8 cellular contexts compared by ENCODE assay signal in the genomic region with DNA sequence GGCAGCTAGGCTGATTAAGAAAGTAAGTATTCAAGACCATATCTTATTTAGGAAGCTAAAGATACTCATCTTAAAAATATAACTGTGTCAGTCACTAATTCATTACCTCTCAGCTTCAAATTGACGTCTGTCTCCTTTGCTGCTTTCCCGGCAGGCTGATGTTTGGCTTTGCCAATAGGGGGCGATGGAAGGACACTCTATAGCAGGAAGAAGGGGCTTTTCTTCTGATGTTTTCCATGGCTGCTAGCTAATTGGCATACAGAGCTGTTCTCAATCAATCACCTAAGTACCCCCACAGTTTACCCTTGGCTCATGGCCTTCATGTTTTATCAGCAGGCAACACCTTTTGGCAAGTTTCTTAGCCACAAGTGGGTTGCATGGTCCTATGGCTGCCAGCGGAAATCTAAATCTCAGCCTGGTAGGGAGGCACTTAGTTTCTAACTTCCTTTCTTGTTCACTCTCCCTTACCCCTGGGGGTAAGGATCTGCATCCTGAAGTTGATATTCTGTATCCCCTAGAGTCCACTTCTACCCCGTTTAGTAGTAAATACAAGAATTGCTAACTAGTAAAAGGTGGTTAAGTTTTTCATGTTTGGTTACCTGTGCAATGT. TPM values are rescaled to one million over a fixed set of nuclear protein-coding genes. Genes with fewer than 3 reads are reported as not detected.
DNase-seq lines count a peak whose midpoint lies in the region; ATAC-seq, FAIRE-seq and TF ChIP-seq lines count a peak whose summit lies in the region.

No MANE protein-coding gene starts in this region.

- POLR2A ChIA-PET in PC-3 (lab: Charles Lee; ENCODE audit: unreplicated experiment): no interaction called here
- POLR2A ChIA-PET in H1 (lab: Charles Lee; ENCODE audit: partially characterized antibody): interaction anchor here (0.6 kb wide), 1 partner anchor 113 kb away, joined by 3 read pairs; no protein-coding TSS in a partner anchor

- no peak overlapping the region for H3K23ac ChIP-seq in H1 (ENCODE audit: insufficient read length)

- DNase-seq in SKM-1 treated with dmso at 0.1 percent for 144 hours (lab: John Stamatoyannopoulos, UW; ENCODE audit: unreplicated experiment): peak; percentile 58
- no peak for DNase-seq in SKM-1 (lab: John Stamatoyannopoulos, UW; ENCODE audit: unreplicated experiment)
- peak; percentile 59 for DNase-seq in HT1080 (ENCODE audit: low read depth)
- DNase-seq in PC-3: peak; percentile 49
- no peak for DNase-seq in H1 (ENCODE audit: low read depth in 1 of 2, low spot score in 2 of 2)
- peak; percentile 60 for DNase-seq in neural crest cell (ENCODE audit: low read depth, low spot score)
- DNase-seq in LoVo (ENCODE audit: low spot score): no peak

- no peak overlapping the region for H3K14ac ChIP-seq in H1 (ENCODE audit: insufficient read length)

- BruUV-seq in PC-3 (replicated peaks; lab: Mats Ljungman, UMichigan): no TSS peak

- no peak overlapping the region; the same call in 1 of the 2 replicates for H2BK5ac ChIP-seq in H1 (ENCODE audit: low read depth, low read length)

- no peak overlapping the region for H3K18ac ChIP-seq in H1 (ENCODE audit: extremely low read depth, low read length)

- H3K9me3 ChIP-seq in PC-3 (ENCODE audit: low read length): no peaks in the 10 kb centered on the region
- H3K9me3 ChIP-seq in H1 (ENCODE audit: insufficient read depth in 2 of 2, low read depth in 1 of 2, low read length in 1 of 2): peaks cover 0 to 4% of the 10 kb centered on the region in 2 experiments; a peak in 1 of 4 replicates

- CTCF ChIA-PET in PC-3 (lab: Charles Lee): interaction anchor here (0.6 to 1.1 kb wide), 5 partner anchors 115 to 489 kb away, joined by 3 to 4 read pairs (median 3); a partner anchor contains a TSS
- CTCF ChIA-PET in H1 (lab: Charles Lee; ENCODE audit: partially characterized antibody): interaction anchor here (0.7 to 4.3 kb wide), 32 partner anchors 11 to 914 kb away, joined by 3 to 33 read pairs (median 4); a partner anchor contains a TSS

- no peaks in the 10 kb centered on the region for H3K9me2 ChIP-seq in PC-3 (replicated peaks; ENCODE audit: low read length)

- H4K8ac ChIP-seq in H1 (ENCODE audit: extremely low read depth, insufficient read depth, low read length): no peak overlapping the region

- no peak overlapping the region for H3K4me2 ChIP-seq in PC-3 (ENCODE audit: low read length)
- no peak overlapping the region for H3K4me2 ChIP-seq in H1 (ENCODE audit: insufficient read depth in 1 of 2, low read depth in 2 of 2, low read length in 2 of 2)

- no peak overlapping the region for H2AK5ac ChIP-seq in H1 (ENCODE audit: low read depth, low read length)

- WGBS in H1 (ENCODE audit: extremely low coverage in 1 of 2, insufficient coverage in 1 of 2, insufficient read length in 1 of 2, insufficient replicate concordance in 2 of 2, low coverage in 1 of 2, low lambda C conversion rate in 2 of 2, missing lambda C conversion rate in 1 of 2), 2 experiments: 31% methylated on average over 5 of the region's 5 CpGs; no CpG with 5 or more reads in 1 of the 2 experiments

- H3K9ac ChIP-seq in PC-3 (ENCODE audit: low read length): no peak overlapping the region
- H3K9ac ChIP-seq in H1 (replicated peaks in 1 of 4; ENCODE audit: extremely low read depth in 1 of 4, low read depth in 3 of 4, low read length in 3 of 4): no peak overlapping the region

- no peak overlapping the region for H3K56ac ChIP-seq in H1 (replicated peaks; ENCODE audit: insufficient read length, low read depth, low read length)

- TF ChIP-seq CTCF in PC-3 (conservative IDR thresholded peaks at IDR 0.05; ENCODE audit: low read depth, low read length): peak; percentile 85
- peak; percentile 74 to 90 (median 81) for TF ChIP-seq CTCF in H1 (IDR thresholded peaks at IDR 0.05; ENCODE audit: control extremely low read depth in 1 of 3, insufficient read depth in 1 of 3, low read depth in 1 of 3, low read length in 3 of 3)
- TF ChIP-seq CTCF in neural crest cell (conservative IDR thresholded peaks at IDR 0.05): peak; percentile 77

- no peaks in the 10 kb centered on the region for H4K20me1 ChIP-seq in PC-3 (ENCODE audit: low read length)
- no peaks in the 10 kb centered on the region for H4K20me1 ChIP-seq in H1 (replicated peaks in 1 of 2; ENCODE audit: control insufficient read depth in 1 of 2, insufficient read depth in 2 of 2, low read length in 2 of 2)

- no peak overlapping the region for H3K4ac ChIP-seq in H1 (replicated peaks; ENCODE audit: insufficient read length, low read depth, low read length)

- no peaks in the 10 kb centered on the region for H3K36me3 Mint-ChIP-seq in neural crest cell (ENCODE audit: low read depth)

- ATAC-seq in PC-3 (0 out of 2 replicates have a peak, but pooled peaks have one; percentile 31), GM18519 (IDR thresholded peaks at IDR 0.05; ENCODE audit: low FRiP score, unreplicated experiment) (no peak)

- H3K27ac Mint-ChIP-seq in neural crest cell (ENCODE audit: unreplicated experiment): no peak overlapping the region

- H2BK12ac ChIP-seq in H1 (ENCODE audit: low read depth, low read length): no peak overlapping the region

- H3K4me3 Mint-ChIP-seq in neural crest cell: no peak overlapping the region

- H3K4me1 ChIP-seq in PC-3 (ENCODE audit: insufficient read depth, low read length): peaks cover 11% of the 10 kb centered on the region
- H3K4me1 ChIP-seq in H1 (replicated peaks in 1 of 4; ENCODE audit: control insufficient read depth in 3 of 4, insufficient read depth in 4 of 4, low read length in 3 of 4): peaks cover 0 to 2% (median 0%) of the 10 kb centered on the region in 4 experiments; a peak in 1 of 7 replicates

- H3K23me2 ChIP-seq in H1 (ENCODE audit: low read depth, low read length): no peaks in the 10 kb centered on the region

- H4K5ac ChIP-seq in H1 (ENCODE audit: insufficient read length, low read depth, low read length): no peak overlapping the region

- no peaks in the 10 kb centered on the region for H3K4me1 Mint-ChIP-seq in neural crest cell

- no peak for TF ChIP-seq EP300 in H1 (IDR thresholded peaks at IDR 0.05; ENCODE audit: borderline replicate concordance in 1 of 2, low read depth in 2 of 2, low read length in 2 of 2)

- H3K79me2 ChIP-seq in PC-3 (ENCODE audit: low read length): no peaks in the 10 kb centered on the region
- no peaks in the 10 kb centered on the region for H3K79me2 ChIP-seq in H1 (ENCODE audit: control insufficient read depth in 1 of 2, insufficient read depth in 2 of 2, low read length in 2 of 2)

- peak; percentile 87 to 91 for TF ChIP-seq RAD21 in H1 (IDR thresholded peaks at IDR 0.05 in 1 of 2, conservative IDR thresholded peaks at IDR 0.05 in 1 of 2; ENCODE audit: low read depth in 2 of 2, low read length in 2 of 2)

- no peaks in the 10 kb centered on the region for H3K36me3 ChIP-seq in PC-3 (ENCODE audit: low read depth, low read length)
- H3K36me3 ChIP-seq in H1 (ENCODE audit: control insufficient read depth in 2 of 4, insufficient read depth in 4 of 4, low read length in 3 of 4): no peaks in the 10 kb centered on the region; a peak in 1 of 8 replicates

- intact Hi-C loops in PC-3 (cut with micrococcal nuclease): no loop called here

- H3F3A ChIP-seq in PC-3 (ENCODE audit: low read length, unreplicated experiment): no peaks in the 10 kb centered on the region

- no peak overlapping the region for H2BK15ac ChIP-seq in H1 (ENCODE audit: low read length)

- no peak overlapping the region for H2BK20ac ChIP-seq in H1 (ENCODE audit: low read length)

- no peaks in the 10 kb centered on the region for H3K27me3 ChIP-seq in PC-3 (ENCODE audit: low read length)
- no peaks in the 10 kb centered on the region for H3K27me3 ChIP-seq in H1 (replicated peaks in 1 of 4; ENCODE audit: control insufficient read depth in 3 of 4, extremely low read depth in 1 of 4, insufficient read depth in 3 of 4, low read length in 3 of 4)

- H3K9me3 Mint-ChIP-seq in neural crest cell: peaks cover 3% of the 10 kb centered on the region

- no peak overlapping the region for H4K91ac ChIP-seq in H1 (replicated peaks; ENCODE audit: insufficient read length, low read length)

- no peak for TF ChIP-seq POLR2A in H1 (IDR thresholded peaks at IDR 0.05; ENCODE audit: control extremely low read depth in 1 of 2, low read depth in 2 of 2, low read length in 2 of 2)

- no peak overlapping the region for H2BK120ac ChIP-seq in H1 (replicated peaks; ENCODE audit: low read depth, low read length)

- FAIRE-seq in H1 (lab: Jason Lieb, UNC): peak; percentile 97

- H3K4me3 ChIP-seq in PC-3 (ENCODE audit: low read length): no peak overlapping the region
- no peak overlapping the region for H3K4me3 ChIP-seq in H1 (ENCODE audit: extremely low read depth in 1 of 4, insufficient read depth in 2 of 4, low read depth in 3 of 4, low read length in 4 of 4)

- H3K27me3 Mint-ChIP-seq in neural crest cell (ENCODE audit: low read depth): no peaks in the 10 kb centered on the region

- H3K27ac ChIP-seq in PC-3 (ENCODE audit: low read length) (no peak overlapping the region), H1 (ENCODE audit: low read depth, low read length) (no peak overlapping the region)

- H3K79me1 ChIP-seq in H1 (ENCODE audit: low read depth, low read length): no peaks in the 10 kb centered on the region

- no peak overlapping the region for H2AFZ ChIP-seq in PC-3 (ENCODE audit: low read length)
- peak overlapping the region; percentile 86 for H2AFZ ChIP-seq in H1 (ENCODE audit: low read length)

TF ChIP-seq in H1, 55 proteins besides CTCF, POLR2A, EP300 and RAD21:
- TF ChIP-seq YY1 (IDR thresholded peaks at IDR 0.05; ENCODE audit: low read depth, low read length) (peak; percentile 50; the same call in 1 of the 2 replicates), SRF (IDR thresholded peaks at IDR 0.05; ENCODE audit: low read depth, low read length) (0 out of 2 replicates have a peak, but pooled peaks have one; percentile 15), CREB1 (IDR thresholded peaks at IDR 0.05) (no peak)

RNA-seq across cellular contexts. Expression of a gene that starts 45.0 kb away (rescaled TPM):
- 0.02 and 0.40 TPM in 2 replicates for total RNA-seq in HT1080 (2014; rRNA removed; shearing (Covaris generic))
- polyA plus RNA-seq in HT1080 (2015; cell fraction: cytosol; rRNA removed): 0.06 and 0.07 TPM in 2 replicates
- 1.3 and 3.3 TPM in 2 replicates for polyA plus RNA-seq in HT1080 (2015; cell fraction: nucleus; rRNA removed)
- total RNA-seq in PC-3 (2014; rRNA removed) (1.6 TPM in 2 replicates), neural crest cell (0.44 and 1.1 TPM in 2 replicates)
- 7.0 and 7.3 TPM in 2 replicates for total RNA-seq in H1 (2021; fragmentation: NEBNext Ultra II Directional; extraction: Animal tissue kit (Norgen Biotek cat#: 25700))
- 4.3 and 4.4 TPM in 2 replicates for polyA plus RNA-seq in H1 (2011; rRNA removed)
- 4.3 TPM for polyA plus RNA-seq in H1 (2011; cell fraction: cytosol; rRNA removed)
- polyA plus RNA-seq in H1 (2011; cell fraction: nucleus; rRNA removed): 19.2 TPM
- 4.3 to 6.6 TPM (median 5.3 TPM) in 4 replicates for polyA plus RNA-seq in H1 (2012, experiment 1 of 2)
- 1.4 TPM for polyA plus RNA-seq in H1 (2012, experiment 2 of 2)
- 4.7 TPM for polyA plus RNA-seq in H1 (2013, experiment 1 of 2)
- polyA plus RNA-seq in H1 (2013, experiment 2 of 2): 4.9 TPM
- 9.0 and 12.1 TPM in 2 replicates for polyA minus RNA-seq in H1 (2011; rRNA and poly(A)+ RNA removed)
- polyA minus RNA-seq in H1 (2011; cell fraction: cytosol; rRNA and poly(A)+ RNA removed): 5.9 TPM
- polyA minus RNA-seq in H1 (2011; cell fraction: nucleus; rRNA and poly(A)+ RNA removed): 23.7 TPM

Comparison
In these comparisons a context has a peak if more than half of its experiments do, and no peak if none do; other contexts are left out.
1. DNase-seq: peak in SKM-1 treated with dmso at 0.1 percent for 144 hours (single experiment), HT1080 (single experiment), PC-3 (single experiment) and neural crest cell (single experiment); none in SKM-1 (single experiment), H1 (0 of 2) and LoVo (single experiment).
2. Peak in every context shown above with its lines, with median percentiles within 50 percentile points of each other: CTCF ChIP-seq.